In the genomic region with DNA sequence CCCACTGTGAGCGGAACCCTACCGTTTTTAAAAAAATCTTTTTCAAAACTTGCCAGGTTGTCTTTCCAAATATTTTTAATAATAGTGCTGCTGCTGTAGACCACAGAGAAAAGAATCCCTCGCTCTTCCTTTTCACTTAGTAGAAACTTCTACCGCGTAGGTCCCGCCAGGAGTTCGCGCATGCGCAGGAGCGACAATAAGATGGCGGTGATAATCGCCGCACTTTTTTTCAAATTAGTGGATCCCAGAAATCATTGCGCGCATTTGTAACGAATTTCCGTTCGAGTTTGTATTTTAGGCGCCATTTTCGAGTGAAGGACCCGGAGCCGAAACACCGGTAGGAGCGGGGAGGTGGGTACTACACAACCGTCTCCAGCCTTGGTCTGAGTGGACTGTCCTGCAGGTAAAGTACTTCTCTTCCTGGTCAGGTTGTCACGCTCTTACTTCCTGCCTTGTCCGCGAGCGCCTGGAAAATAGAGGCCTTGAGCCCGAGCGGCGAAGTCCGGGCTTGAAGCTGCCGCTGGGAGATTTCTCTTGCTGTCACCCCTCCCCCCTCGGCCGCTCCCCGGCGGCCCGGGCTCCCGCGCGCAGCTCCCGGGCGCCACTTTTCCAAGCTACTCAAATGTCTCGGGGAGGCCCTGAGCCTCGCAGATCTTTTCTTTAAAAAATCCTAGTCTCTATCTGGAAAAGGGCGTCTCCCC, we compare ENCODE assay signal across 8 cellular contexts. TPM values are rescaled to one million over a fixed set of nuclear protein-coding genes. Genes with fewer than 3 reads are reported as not detected.
DNase-seq lines count a peak whose midpoint lies in the region; ATAC-seq and TF ChIP-seq lines count a peak whose summit lies in the region.

A gene (plus strand): TSS at position 304 of the 701 bp plus-strand sequence. CDS start 1,177 bp downstream, outside the sequence.

- intact Hi-C loops in testis (cut with DNase I; ENCODE audit: low total_unique reads), result no loop called here

- H3K4me3 ChIP-seq in testis, result peak within 1 kb of the TSS; percentile 77 to 81

- H3K27ac ChIP-seq in testis, result peak within 1 kb of the TSS; percentile 93 to 95

- no peaks in the 10 kb centered on the region for H3K4me1 ChIP-seq in testis

- peak; percentile 86 for DNase-seq in GM10248 (ENCODE audit: extremely low spot score)
- peak; percentile 99 for DNase-seq in NCI-H1092 treated with DMSO at 0.1 percent for 48 hours (lab: John Stamatoyannopoulos, UW)
- DNase-seq in activated naive CD4-positive, alpha-beta T cell treated with anti-CD3 and anti-CD28 coated beads, Interleukin-2, amount 50 U/mL, for 16 hours, result peak; percentile 81
- peak; percentile 93 for DNase-seq in glomerular endothelial cell (ENCODE audit: extremely low read depth, low read depth, low spot score)
- peak; percentile 69 for DNase-seq in occipital lobe (lab: John Stamatoyannopoulos, UW)
- peak; percentile 89 for DNase-seq in testis

- TF ChIP-seq POLR2A in testis (IDR thresholded peaks at IDR 0.05), result peak; percentile 13

- CTCF ChIA-PET in GM10248 (lab: Yijun Ruan, JAX), result interaction anchor here (1.0 kb wide), 3 partner anchors 10 to 15 kb away, joined by 3 to 6 read pairs (median 4); no protein-coding TSS in a partner anchor

- TF ChIP-seq CTCF in GM10248 (IDR thresholded peaks at IDR 0.05; ENCODE audit: control extremely low read depth, extremely low read depth, low read depth, missing control alignments) (no peak), testis (IDR thresholded peaks at IDR 0.05) (peak in 2 of 3 experiments; percentile 7 to 9)

- H3K27me3 ChIP-seq in testis, result no peaks in the 10 kb centered on the region

- no peaks in the 10 kb centered on the region for H3K9me3 ChIP-seq in testis

- ATAC-seq in HG02623 (IDR thresholded peaks at IDR 0.05; ENCODE audit: unreplicated experiment) (peak; percentile 46), SK-N-SH treated with all-trans-retinoic acid at 6 μM for 48 hours (peak; percentile 59)

- H3K36me3 ChIP-seq in testis (ENCODE audit: low read depth, missing control alignments), result no peaks in the 10 kb centered on the region

- POLR2A ChIA-PET in GM10248 (lab: Yijun Ruan, JAX), result no interaction called here

- WGBS in testis, 2 donors, result 0% methylated on average over 47 of the region's 47 CpGs

TF ChIP-seq in SK-N-SH treated with all-trans-retinoic acid at 6 μM for 48 hours, 23 proteins besides CTCF, POLR2A, EP300 and RAD21:
- TF ChIP-seq, protein P1, sequence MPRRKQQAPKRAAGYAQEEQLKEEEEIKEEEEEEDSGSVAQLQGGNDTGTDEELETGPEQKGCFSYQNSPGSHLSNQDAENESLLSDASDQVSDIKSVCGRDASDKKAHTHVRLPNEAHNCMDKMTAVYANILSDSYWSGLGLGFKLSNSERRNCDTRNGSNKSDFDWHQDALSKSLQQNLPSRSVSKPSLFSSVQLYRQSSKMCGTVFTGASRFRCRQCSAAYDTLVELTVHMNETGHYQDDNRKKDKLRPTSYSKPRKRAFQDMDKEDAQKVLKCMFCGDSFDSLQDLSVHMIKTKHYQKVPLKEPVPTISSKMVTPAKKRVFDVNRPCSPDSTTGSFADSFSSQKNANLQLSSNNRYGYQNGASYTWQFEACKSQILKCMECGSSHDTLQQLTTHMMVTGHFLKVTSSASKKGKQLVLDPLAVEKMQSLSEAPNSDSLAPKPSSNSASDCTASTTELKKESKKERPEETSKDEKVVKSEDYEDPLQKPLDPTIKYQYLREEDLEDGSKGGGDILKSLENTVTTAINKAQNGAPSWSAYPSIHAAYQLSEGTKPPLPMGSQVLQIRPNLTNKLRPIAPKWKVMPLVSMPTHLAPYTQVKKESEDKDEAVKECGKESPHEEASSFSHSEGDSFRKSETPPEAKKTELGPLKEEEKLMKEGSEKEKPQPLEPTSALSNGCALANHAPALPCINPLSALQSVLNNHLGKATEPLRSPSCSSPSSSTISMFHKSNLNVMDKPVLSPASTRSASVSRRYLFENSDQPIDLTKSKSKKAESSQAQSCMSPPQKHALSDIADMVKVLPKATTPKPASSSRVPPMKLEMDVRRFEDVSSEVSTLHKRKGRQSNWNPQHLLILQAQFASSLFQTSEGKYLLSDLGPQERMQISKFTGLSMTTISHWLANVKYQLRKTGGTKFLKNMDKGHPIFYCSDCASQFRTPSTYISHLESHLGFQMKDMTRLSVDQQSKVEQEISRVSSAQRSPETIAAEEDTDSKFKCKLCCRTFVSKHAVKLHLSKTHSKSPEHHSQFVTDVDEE (CRISPR knock-in tag; IDR thresholded peaks at IDR 0.05), result no peak
- TF ChIP-seq CSDC2 (CRISPR knock-in tag; IDR thresholded peaks at IDR 0.05), result no peak
- TF ChIP-seq ZNF8 (CRISPR knock-in tag; IDR thresholded peaks at IDR 0.05), result no peak
- TF ChIP-seq, protein P2, sequence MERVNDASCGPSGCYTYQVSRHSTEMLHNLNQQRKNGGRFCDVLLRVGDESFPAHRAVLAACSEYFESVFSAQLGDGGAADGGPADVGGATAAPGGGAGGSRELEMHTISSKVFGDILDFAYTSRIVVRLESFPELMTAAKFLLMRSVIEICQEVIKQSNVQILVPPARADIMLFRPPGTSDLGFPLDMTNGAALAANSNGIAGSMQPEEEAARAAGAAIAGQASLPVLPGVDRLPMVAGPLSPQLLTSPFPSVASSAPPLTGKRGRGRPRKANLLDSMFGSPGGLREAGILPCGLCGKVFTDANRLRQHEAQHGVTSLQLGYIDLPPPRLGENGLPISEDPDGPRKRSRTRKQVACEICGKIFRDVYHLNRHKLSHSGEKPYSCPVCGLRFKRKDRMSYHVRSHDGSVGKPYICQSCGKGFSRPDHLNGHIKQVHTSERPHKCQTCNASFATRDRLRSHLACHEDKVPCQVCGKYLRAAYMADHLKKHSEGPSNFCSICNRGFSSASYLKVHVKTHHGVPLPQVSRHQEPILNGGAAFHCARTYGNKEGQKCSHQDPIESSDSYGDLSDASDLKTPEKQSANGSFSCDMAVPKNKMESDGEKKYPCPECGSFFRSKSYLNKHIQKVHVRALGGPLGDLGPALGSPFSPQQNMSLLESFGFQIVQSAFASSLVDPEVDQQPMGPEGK (CRISPR knock-in tag; IDR thresholded peaks at IDR 0.05; ENCODE audit: borderline replicate concordance), result no peak
- TF ChIP-seq ISL1 (CRISPR knock-in tag; IDR thresholded peaks at IDR 0.05), result no peak
- TF ChIP-seq BACH2 (CRISPR knock-in tag; IDR thresholded peaks at IDR 0.05; ENCODE audit: borderline replicate concordance), result no peak
- TF ChIP-seq ZFP3 (CRISPR knock-in tag; IDR thresholded peaks at IDR 0.05), result no peak
- no peak for TF ChIP-seq ZFP30 (CRISPR knock-in tag; IDR thresholded peaks at IDR 0.05)
- no peak for TF ChIP-seq GLIS3 (CRISPR knock-in tag; IDR thresholded peaks at IDR 0.05)
- no peak for TF ChIP-seq RARB (CRISPR knock-in tag; IDR thresholded peaks at IDR 0.05)
- no peak for TF ChIP-seq ARNTL (CRISPR knock-in tag; IDR thresholded peaks at IDR 0.05; ENCODE audit: borderline replicate concordance, low read depth)
- no peak for TF ChIP-seq OSR1 (CRISPR knock-in tag; IDR thresholded peaks at IDR 0.05)

RNA-seq across cellular contexts. Expression of the gene that starts here (rescaled TPM):
- total RNA-seq in glomerular endothelial cell, result 47.3 and 51.5 TPM in 2 replicates
- total RNA-seq in occipital lobe, result 52.4 TPM
- 100 to 1,000 TPM; 111 to 124 TPM for total RNA-seq in testis
- 19.5 TPM for polyA plus RNA-seq in testis (ENCODE audit: insufficient read depth, low read depth, low replicate concordance)

Comparison
In these comparisons a context has a peak if more than half of its experiments do, and no peak if none do; other contexts are left out.
1. Peak in every context shown above with its lines: DNase-seq, ATAC-seq, H3K4me3 ChIP-seq and H3K27ac ChIP-seq.